ENCODE assay signal across 15 cellular contexts in genomic region chr17:3712811-3713463, GRCh38. TPM values are rescaled to one million over a fixed set of nuclear protein-coding genes. Genes with fewer than 3 reads are reported as not detected.
DNase-seq lines count a peak whose midpoint lies in the region; ATAC-seq lines count a peak whose summit lies in the region.
"Had no signal": no experiment of that assay in that cellular context is flagged by ENCODE, and none has a peak within 500 bp of the region (broad histone marks: within the 10 kb centered on the region; RNA-seq: fewer than 3 reads in every experiment).

No MANE protein-coding gene starts in this region.

- no peaks in the 10 kb centered on the region for H3K27me3 Mint-ChIP-seq in activated T-cell treated with anti-CD3 and anti-CD28 coated beads, Interleukin-2, amount 50 U/mL, for 72 hours (ENCODE audit: low read depth)
- H3K27me3 Mint-ChIP-seq in natural killer cell treated with Interleukin-12 subunit alpha and Interleukin-12 subunit beta and Interleukin-15 and Interleukin-18, amount 100 ng/mL, for 72 hours = no peaks in the 10 kb centered on the region
- H3K27me3 Mint-ChIP-seq: dendritic cell treated with granulocyte-macrophage colony-stimulating factor and Interleukin-4, amounts not matched to agents 40 ng/mL and 50 ng/mL, for 4 days had no signal

- ATAC-seq in activated T-cell treated with anti-CD3 and anti-CD28 coated beads, Interleukin-2, amount 50 U/mL, for 72 hours (replicated peaks in 1 of 2) = peak; percentile 6
- peak; percentile 72 for ATAC-seq in natural killer cell treated with Interleukin-12 subunit alpha and Interleukin-12 subunit beta and Interleukin-15 and Interleukin-18, amount 100 ng/mL, for 72 hours
- ATAC-seq in esophagus mucosa = no peak
- no peak for ATAC-seq in HG03442 (IDR thresholded peaks at IDR 0.05; ENCODE audit: unreplicated experiment)
- no peak for ATAC-seq in HG03135 (IDR thresholded peaks at IDR 0.05; ENCODE audit: unreplicated experiment)

- peak overlapping the region; percentile 74 for H3K27ac Mint-ChIP-seq in activated T-cell treated with anti-CD3 and anti-CD28 coated beads, Interleukin-2, amount 50 U/mL, for 72 hours
- peak overlapping the region; percentile 90 to 96 for H3K27ac Mint-ChIP-seq in natural killer cell treated with Interleukin-12 subunit alpha and Interleukin-12 subunit beta and Interleukin-15 and Interleukin-18, amount 100 ng/mL, for 72 hours
- H3K27ac Mint-ChIP-seq: dendritic cell treated with granulocyte-macrophage colony-stimulating factor and Interleukin-4, amounts not matched to agents 40 ng/mL and 50 ng/mL, for 4 days had no signal

- DNase-seq in activated T-cell treated with anti-CD3 and anti-CD28 coated beads for 48 hours (ENCODE audit: low read depth) (peak; percentile 33), HUDEP-2 (lab: John Stamatoyannopoulos, UW; ENCODE audit: unreplicated experiment in 76 of 76) (peak in 63 of 76 experiments; percentile 10 to 87 (median 59))
- no peak for DNase-seq in activated T-cell treated with anti-CD3 and anti-CD28 coated beads, Interleukin-2, amount 50 U/mL, for 1 hour
- DNase-seq in activated T-cell treated with anti-CD3 and anti-CD28 coated beads, Interleukin-2, amount 50 U/mL, for 72 hours = peak; percentile 38 to 41
- DNase-seq in natural killer cell treated with Interleukin-12 subunit alpha and Interleukin-12 subunit beta and Interleukin-15 and Interleukin-18, amount 100 ng/mL, for 72 hours (ENCODE audit: low spot score) = peak; percentile 87
- DNase-seq: activated CD4-positive, CD25-positive, alpha-beta regulatory T cell treated with anti-CD3 and anti-CD28 coated beads, Interleukin-2, amount 50 U/mL, for 72 hours; amygdala; DMS 273 treated with DMSO at 0.1 percent for 48 hours; NK-92 treated with Interleukin-12 subunit alpha and Interleukin-12 subunit beta, amount 100 ng/mL, for 24 hours; occipital lobe; upper lobe of left lung had no signal

- peaks cover 19 to 38% of the 10 kb centered on the region in 2 donors for H3K36me3 Mint-ChIP-seq in activated T-cell treated with anti-CD3 and anti-CD28 coated beads, Interleukin-2, amount 50 U/mL, for 72 hours (ENCODE audit: insufficient read depth in 2 of 2)
- H3K36me3 Mint-ChIP-seq in natural killer cell treated with Interleukin-12 subunit alpha and Interleukin-12 subunit beta and Interleukin-15 and Interleukin-18, amount 100 ng/mL, for 72 hours = peaks cover 42% of the 10 kb centered on the region

- H3K4me1 Mint-ChIP-seq in activated T-cell treated with anti-CD3 and anti-CD28 coated beads, Interleukin-2, amount 50 U/mL, for 72 hours (ENCODE audit: low read depth) = peaks cover 64% of the 10 kb centered on the region
- peaks cover 65% of the 10 kb centered on the region in 2 donors for H3K4me1 Mint-ChIP-seq in natural killer cell treated with Interleukin-12 subunit alpha and Interleukin-12 subunit beta and Interleukin-15 and Interleukin-18, amount 100 ng/mL, for 72 hours (ENCODE audit: low read depth in 2 of 2)

- no peaks in the 10 kb centered on the region for H3K9me3 Mint-ChIP-seq in activated T-cell treated with anti-CD3 and anti-CD28 coated beads, Interleukin-2, amount 50 U/mL, for 72 hours
- H3K9me3 Mint-ChIP-seq in natural killer cell treated with Interleukin-12 subunit alpha and Interleukin-12 subunit beta and Interleukin-15 and Interleukin-18, amount 100 ng/mL, for 72 hours = no peaks in the 10 kb centered on the region
- H3K9me3 Mint-ChIP-seq: dendritic cell treated with granulocyte-macrophage colony-stimulating factor and Interleukin-4, amounts not matched to agents 40 ng/mL and 50 ng/mL, for 4 days had no signal

- peak overlapping the region; percentile 54 to 64 for H3K4me3 Mint-ChIP-seq in activated T-cell treated with anti-CD3 and anti-CD28 coated beads, Interleukin-2, amount 50 U/mL, for 72 hours
- peak overlapping the region; percentile 68 for H3K4me3 Mint-ChIP-seq in natural killer cell treated with Interleukin-12 subunit alpha and Interleukin-12 subunit beta and Interleukin-15 and Interleukin-18, amount 100 ng/mL, for 72 hours
- H3K4me3 Mint-ChIP-seq: dendritic cell treated with granulocyte-macrophage colony-stimulating factor and Interleukin-4, amounts not matched to agents 40 ng/mL and 50 ng/mL, for 4 days had no signal

RNA-seq across cellular contexts. Expression of gene HASPIN, which starts 10.8 kb away (rescaled TPM):
- total RNA-seq in activated T-cell treated with anti-CD3 and anti-CD28 coated beads, Interleukin-2, amount 50 U/mL, for 72 hours = 10 to 100 TPM; 23.2 to 25.7 TPM
- total RNA-seq in natural killer cell treated with Interleukin-12 subunit alpha and Interleukin-12 subunit beta and Interleukin-15 and Interleukin-18, amount 100 ng/mL, for 72 hours = 10 to 100 TPM; 44.2 to 64.6 TPM
- total RNA-seq in esophagus mucosa = 3.4 TPM

RNA-seq across cellular contexts. Expression of gene P2RX5, which starts 17.0 kb away (rescaled TPM):
- total RNA-seq in activated T-cell treated with anti-CD3 and anti-CD28 coated beads, Interleukin-2, amount 50 U/mL, for 72 hours = 10 to 100 TPM; 46.5 to 60.1 TPM
- 1,000 to 10,000 TPM; 2,596 to 3,366 TPM for total RNA-seq in natural killer cell treated with Interleukin-12 subunit alpha and Interleukin-12 subunit beta and Interleukin-15 and Interleukin-18, amount 100 ng/mL, for 72 hours
- 0.72 TPM for total RNA-seq in esophagus mucosa

RNA-seq across cellular contexts. Expression of gene EMC6, which starts 44.3 kb away (rescaled TPM):
- 10 to 100 TPM; 44.0 to 45.0 TPM for total RNA-seq in activated T-cell treated with anti-CD3 and anti-CD28 coated beads, Interleukin-2, amount 50 U/mL, for 72 hours
- total RNA-seq in natural killer cell treated with Interleukin-12 subunit alpha and Interleukin-12 subunit beta and Interleukin-15 and Interleukin-18, amount 100 ng/mL, for 72 hours = 10 to 100 TPM; 43.7 to 56.2 TPM
- 35.0 TPM for total RNA-seq in esophagus mucosa

RNA-seq across cellular contexts. Expression of gene TAX1BP3, which starts 44.6 kb away (rescaled TPM):
- total RNA-seq in activated T-cell treated with anti-CD3 and anti-CD28 coated beads, Interleukin-2, amount 50 U/mL, for 72 hours = 10 to 100 TPM; 10.6 to 12.3 TPM
- 100 to 1,000 TPM; 135 to 204 TPM for total RNA-seq in natural killer cell treated with Interleukin-12 subunit alpha and Interleukin-12 subunit beta and Interleukin-15 and Interleukin-18, amount 100 ng/mL, for 72 hours
- 209 TPM for total RNA-seq in esophagus mucosa

Comparison
In these comparisons a context has a peak if more than half of its experiments do, and no peak if none do; other contexts are left out.
1. ATAC-seq: peak in activated T-cell treated with anti-CD3 and anti-CD28 coated beads, Interleukin-2, amount 50 U/mL, for 72 hours (2 of 2) and natural killer cell treated with Interleukin-12 subunit alpha and Interleukin-12 subunit beta and Interleukin-15 and Interleukin-18, amount 100 ng/mL, for 72 hours (2 of 2); none in esophagus mucosa (single experiment), HG03442 (single experiment) and HG03135 (single experiment).
2. RNA of gene P2RX5, which starts 17.0 kb away (total RNA-seq): 2,596 to 3,366 TPM in natural killer cell treated with Interleukin-12 subunit alpha and Interleukin-12 subunit beta and Interleukin-15 and Interleukin-18, amount 100 ng/mL, for 72 hours; 46.5 to 60.1 TPM in activated T-cell treated with anti-CD3 and anti-CD28 coated beads, Interleukin-2, amount 50 U/mL, for 72 hours and 0.72 TPM in esophagus mucosa (single experiment); every median in the first group is over 10 times any median in the second.